22 cellular contexts compared by ENCODE assay signal in genomic region chr21:35814858-35815619, GRCh38.
DNase-seq lines count a peak whose midpoint lies in the region; ATAC-seq, FAIRE-seq and TF ChIP-seq lines count a peak whose summit lies in the region.
"Had no signal": no experiment of that assay in that cellular context is flagged by ENCODE, and none has a peak within 500 bp of the region (broad histone marks: within the 10 kb centered on the region; RNA-seq: fewer than 3 reads in every experiment).

No MANE protein-coding gene starts in this region.

- H3K4me2 ChIP-seq in PC-3 (ENCODE audit: low read length) (no peak overlapping the region), hepatocyte (no peak overlapping the region)

- H3K27me3 Mint-ChIP-seq in activated T-helper 17 cell treated with anti-CD3 and anti-CD28 coated beads, Interleukin-2, amount 50 U/mL, for 72 hours = peaks cover 5% of the 10 kb centered on the region

- H3K4me3 Mint-ChIP-seq in activated T-helper 17 cell treated with anti-CD3 and anti-CD28 coated beads, Interleukin-2, amount 50 U/mL, for 72 hours = no peak overlapping the region
- H3K4me3 Mint-ChIP-seq: HFFc6, nephron had no signal

- H3K27me3 ChIP-seq in right cardiac atrium (ENCODE audit: control insufficient read depth, insufficient read depth) (no peaks in the 10 kb centered on the region), PC-3 (ENCODE audit: low read length) (no peaks in the 10 kb centered on the region), hepatocyte (no peaks in the 10 kb centered on the region), upper lobe of right lung (no peaks in the 10 kb centered on the region)

- no peaks in the 10 kb centered on the region for H3K36me3 ChIP-seq in PC-3 (ENCODE audit: low read depth, low read length)
- no peaks in the 10 kb centered on the region for H3K36me3 ChIP-seq in hepatocyte (replicated peaks; ENCODE audit: insufficient read depth, low read depth)
- H3K36me3 ChIP-seq in upper lobe of right lung = no peaks in the 10 kb centered on the region
- H3K36me3 ChIP-seq: spleen had no signal

- H3K79me2 ChIP-seq in PC-3 (ENCODE audit: low read length) (no peaks in the 10 kb centered on the region), hepatocyte (no peaks in the 10 kb centered on the region)

- CTCF ChIA-PET in PC-3 (lab: Charles Lee) = no interaction called here

- no peak overlapping the region for H3K27ac Mint-ChIP-seq in activated T-helper 17 cell treated with anti-CD3 and anti-CD28 coated beads, Interleukin-2, amount 50 U/mL, for 72 hours
- H3K27ac Mint-ChIP-seq: HFFc6, nephron had no signal

- TF ChIP-seq CTCF in PC-3 (conservative IDR thresholded peaks at IDR 0.05; ENCODE audit: low read depth, low read length) = no peak
- no peak for TF ChIP-seq CTCF in hepatocyte (IDR thresholded peaks at IDR 0.05; ENCODE audit: poor library complexity)
- TF ChIP-seq CTCF in upper lobe of right lung (IDR thresholded peaks at IDR 0.05) = no peak

- H3K4me3 ChIP-seq in right cardiac atrium (ENCODE audit: low read length) (no peak overlapping the region), PC-3 (ENCODE audit: low read length) (no peak overlapping the region), hepatocyte (no peak overlapping the region), upper lobe of right lung (no peak overlapping the region)
- H3K4me3 ChIP-seq: spleen had no signal

- 74% methylated on average over 5 of the region's 5 CpGs for WGBS in right cardiac atrium
- WGBS in hepatocyte (ENCODE audit: low lambda C conversion rate, missing lambda C conversion rate) = 90% methylated on average over 5 of the region's 5 CpGs

- H3K4me1 Mint-ChIP-seq in activated T-helper 17 cell treated with anti-CD3 and anti-CD28 coated beads, Interleukin-2, amount 50 U/mL, for 72 hours = no peaks in the 10 kb centered on the region

- H4K20me1 ChIP-seq in PC-3 (ENCODE audit: low read length) = no peaks in the 10 kb centered on the region
- H4K20me1 ChIP-seq in hepatocyte (ENCODE audit: insufficient read depth, poor library complexity, severe bottlenecking) = no peaks in the 10 kb centered on the region

- no peak for TF ChIP-seq POLR2A in H54 (IDR thresholded peaks at IDR 0.05; ENCODE audit: low read depth, low read length)

- DNase-seq in Right ventricle myocardium inferior (ENCODE audit: missing footprints) (no peak), right cardiac atrium (no peak), PC-3 (peak; percentile 25), hepatocyte (ENCODE audit: low spot score) (no peak), upper lobe of right lung (no peak), H54 (ENCODE audit: insufficient read length, low spot score) (no peak), H4 (ENCODE audit: low spot score) (no peak)
- DNase-seq: ACHN; activated CD4-positive, alpha-beta T cell treated with anti-CD3 and anti-CD28 coated beads, Interleukin-2, amount 50 U/mL, for 4 hours; activated naive CD4-positive, alpha-beta T cell; anterior cingulate cortex; effector memory CD4-positive, alpha-beta T cell; HFFc6; NCI-H187; NCI-H526; spleen; stimulated activated CD4-positive, alpha-beta T cell treated with anti-CD3 and anti-CD28 coated beads, Interleukin-4, amount 100 ng/mL, for 4 hours; T-helper 2 cell had no signal

- H3K9ac ChIP-seq in PC-3 (ENCODE audit: low read length) = no peak overlapping the region

- no peak for FAIRE-seq in H54 (lab: Jason Lieb, UNC)
- FAIRE-seq: urothelium cell line had no signal

- H3K9me3 ChIP-seq in right cardiac atrium (ENCODE audit: control insufficient read depth, low read length) (no peaks in the 10 kb centered on the region), PC-3 (ENCODE audit: low read length) (no peaks in the 10 kb centered on the region), hepatocyte (ENCODE audit: low read depth) (no peaks in the 10 kb centered on the region), upper lobe of right lung (no peaks in the 10 kb centered on the region)
- H3K9me3 ChIP-seq: spleen had no signal

- no peak overlapping the region for H3K27ac ChIP-seq in right cardiac atrium (ENCODE audit: low read length)
- H3K27ac ChIP-seq in PC-3 (ENCODE audit: low read length) = no peak overlapping the region
- H3K27ac ChIP-seq in hepatocyte = no peak overlapping the region
- H3K27ac ChIP-seq in upper lobe of right lung = no peak overlapping the region
- H3K27ac ChIP-seq: C4-2B, spleen had no signal

- no peaks in the 10 kb centered on the region for H3K9me2 ChIP-seq in PC-3 (replicated peaks; ENCODE audit: low read length)
- no peaks in the 10 kb centered on the region for H3K9me2 ChIP-seq in hepatocyte (replicated peaks; ENCODE audit: insufficient read depth)

- POLR2A ChIA-PET in PC-3 (lab: Charles Lee; ENCODE audit: unreplicated experiment) = no interaction called here

- no peaks in the 10 kb centered on the region for H3F3A ChIP-seq in PC-3 (ENCODE audit: low read length, unreplicated experiment)

- ATAC-seq in Right ventricle myocardium inferior (peak; percentile 63), right cardiac atrium (no peak), PC-3 (no peak), upper lobe of right lung (peak; percentile 41)
- ATAC-seq in activated T-helper 17 cell treated with anti-CD3 and anti-CD28 coated beads, Interleukin-2, amount 50 U/mL, for 72 hours (replicated peaks) = no peak

- H3K9me3 Mint-ChIP-seq in activated T-helper 17 cell treated with anti-CD3 and anti-CD28 coated beads, Interleukin-2, amount 50 U/mL, for 72 hours = no peaks in the 10 kb centered on the region
- H3K9me3 Mint-ChIP-seq: HFFc6 had no signal

- H3K36me3 Mint-ChIP-seq in activated T-helper 17 cell treated with anti-CD3 and anti-CD28 coated beads, Interleukin-2, amount 50 U/mL, for 72 hours (ENCODE audit: low read depth) = no peaks in the 10 kb centered on the region

- no TSS peak for BruUV-seq in PC-3 (replicated peaks; lab: Mats Ljungman, UMichigan)

- H2AFZ ChIP-seq in PC-3 (ENCODE audit: low read length) = peak overlapping the region; percentile 38; the same call in 1 of the 2 replicates
- H2AFZ ChIP-seq in hepatocyte = peak overlapping the region; percentile 6

- H3K4me1 ChIP-seq in right cardiac atrium (ENCODE audit: control insufficient read depth, insufficient read depth, low read length) (no peaks in the 10 kb centered on the region), PC-3 (ENCODE audit: insufficient read depth, low read length) (no peaks in the 10 kb centered on the region), hepatocyte (ENCODE audit: insufficient read depth) (no peaks in the 10 kb centered on the region), upper lobe of right lung (no peaks in the 10 kb centered on the region)

- intact Hi-C loops in Right ventricle myocardium inferior (cut with DNase I) (no loop called here), right cardiac atrium (cut with DNase I) (no loop called here), PC-3 (cut with micrococcal nuclease) (no loop called here), upper lobe of right lung (cut with DNase I) (no loop called here)

Comparison
In these comparisons a context has a peak if more than half of its experiments do, and no peak if none do; other contexts are left out.
1. ATAC-seq: peak in Right ventricle myocardium inferior (single experiment) and upper lobe of right lung (single experiment); none in right cardiac atrium (0 of 2), PC-3 (single experiment) and activated T-helper 17 cell treated with anti-CD3 and anti-CD28 coated beads, Interleukin-2, amount 50 U/mL, for 72 hours (single experiment).